Comparison of ENCODE assay signal across 17 cellular contexts in the genomic region with DNA sequence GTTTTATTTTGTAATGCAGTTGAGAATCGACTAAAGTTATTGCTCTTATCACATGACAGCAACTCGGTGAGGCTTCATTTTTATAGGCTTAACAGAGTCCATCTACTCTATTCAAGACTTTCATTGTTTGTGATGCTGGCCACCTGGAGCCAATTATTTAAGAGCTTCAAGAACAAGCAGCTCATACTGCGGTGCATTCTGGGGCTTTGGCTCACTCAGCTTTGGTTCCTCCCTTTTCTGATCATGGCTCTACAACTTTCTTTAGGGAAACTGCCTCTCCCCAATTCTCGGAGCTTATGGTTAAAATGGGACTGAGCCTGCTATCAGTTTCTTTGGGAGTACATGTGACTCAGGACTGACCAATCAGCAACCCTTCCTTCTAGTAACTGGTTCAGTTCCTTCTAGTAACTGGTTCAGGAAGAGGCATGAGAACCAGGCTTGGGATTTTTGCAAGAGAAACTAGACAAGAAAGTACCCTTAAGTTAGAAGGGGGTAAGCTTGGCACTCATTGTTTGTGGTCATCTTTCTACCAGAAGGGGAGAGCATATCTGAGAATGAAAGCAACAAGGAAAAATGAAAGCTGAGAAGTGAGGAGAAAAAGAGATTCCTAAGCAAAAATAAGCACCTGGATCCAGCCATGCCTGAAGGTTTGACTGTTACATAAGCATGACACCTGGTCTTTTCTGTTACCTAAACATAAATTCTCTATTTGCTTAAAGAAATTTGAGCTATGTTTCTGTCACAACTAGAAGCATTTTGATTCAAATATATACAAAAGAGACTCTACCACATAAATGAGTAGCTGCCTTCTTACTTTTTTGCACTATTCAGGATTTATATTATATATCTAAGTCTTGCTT. TPM values are rescaled to one million over a fixed set of nuclear protein-coding genes. Genes with fewer than 3 reads are reported as not detected.
DNase-seq lines count a peak whose midpoint lies in the region; ATAC-seq and TF ChIP-seq lines count a peak whose summit lies in the region.
"Had no signal": no experiment of that assay in that cellular context is flagged by ENCODE, and none has a peak within 500 bp of the region (broad histone marks: within the 10 kb centered on the region; RNA-seq: fewer than 3 reads in every experiment).

No MANE protein-coding gene starts in this region.

- no peaks in the 10 kb centered on the region for H3K27me3 Mint-ChIP-seq in natural killer cell treated with Interleukin-12 subunit alpha and Interleukin-12 subunit beta and Interleukin-15 and Interleukin-18, amount 100 ng/mL, for 72 hours
- H3K27me3 Mint-ChIP-seq in natural killer cell (ENCODE audit: low read depth in 2 of 2), result no peaks in the 10 kb centered on the region

- peak overlapping the region; percentile 21 for H3K4me3 Mint-ChIP-seq in natural killer cell treated with Interleukin-12 subunit alpha and Interleukin-12 subunit beta and Interleukin-15 and Interleukin-18, amount 100 ng/mL, for 72 hours
- no peak overlapping the region for H3K4me3 Mint-ChIP-seq in natural killer cell
- H3K4me3 Mint-ChIP-seq: activated CD8-positive, alpha-beta T cell treated with anti-CD3 and anti-CD28 coated beads, Interleukin-2, amount 10 ng/mL, durations not matched to agents 7 days and 5 days had no signal

- no peak for ATAC-seq in natural killer cell treated with Interleukin-12 subunit alpha and Interleukin-12 subunit beta and Interleukin-15 and Interleukin-18, amount 100 ng/mL, for 72 hours
- ATAC-seq in natural killer cell (no peak), HG02759 (IDR thresholded peaks at IDR 0.05; ENCODE audit: unreplicated experiment) (no peak), GM18517 (IDR thresholded peaks at IDR 0.05; ENCODE audit: unreplicated experiment) (no peak)
- ATAC-seq: activated CD8-positive, alpha-beta T cell treated with anti-CD3 and anti-CD28 coated beads, Interleukin-2, amount 10 ng/mL, durations not matched to agents 7 days and 5 days; activated T-cell treated with anti-CD3 and anti-CD28 coated beads, Interleukin-2, amount 50 U/mL, for 72 hours had no signal

- intact Hi-C loops in natural killer cell (cut with micrococcal nuclease), result no loop called here

- no peaks in the 10 kb centered on the region for H3K36me3 Mint-ChIP-seq in natural killer cell treated with Interleukin-12 subunit alpha and Interleukin-12 subunit beta and Interleukin-15 and Interleukin-18, amount 100 ng/mL, for 72 hours
- H3K36me3 Mint-ChIP-seq in natural killer cell, result no peaks in the 10 kb centered on the region

- peak overlapping the region; percentile 9 to 23 for H3K27ac Mint-ChIP-seq in natural killer cell treated with Interleukin-12 subunit alpha and Interleukin-12 subunit beta and Interleukin-15 and Interleukin-18, amount 100 ng/mL, for 72 hours
- no peak overlapping the region for H3K27ac Mint-ChIP-seq in natural killer cell
- H3K27ac Mint-ChIP-seq: activated CD8-positive, alpha-beta T cell treated with anti-CD3 and anti-CD28 coated beads, Interleukin-2, amount 10 ng/mL, durations not matched to agents 7 days and 5 days; activated T-cell treated with anti-CD3 and anti-CD28 coated beads, Interleukin-2, amount 50 U/mL, for 72 hours had no signal

- DNase-seq in natural killer cell treated with Interleukin-12 subunit alpha and Interleukin-12 subunit beta and Interleukin-15 and Interleukin-18, amount 100 ng/mL, for 72 hours (ENCODE audit: low spot score), result no peak
- DNase-seq in natural killer cell, result no peak
- peak; percentile 38 for DNase-seq in NCI-H69 (lab: John Stamatoyannopoulos, UW)
- peak; percentile 37 for DNase-seq in fibroblast of mammary gland (ENCODE audit: low read depth)
- DNase-seq in stimulated activated CD4-positive, alpha-beta T cell treated with anti-CD3 and anti-CD28 coated beads, Interleukin-12 subunit alpha, Interleukin-12 subunit beta, amount 100 ng/mL, for 4 hours, result no peak
- no peak for DNase-seq in NK-92 treated with Interleukin-12 subunit alpha and Interleukin-12 subunit beta, amount 100 ng/mL, for 24 hours (lab: John Stamatoyannopoulos, UW)
- DNase-seq: activated CD8-positive, alpha-beta T cell treated with anti-CD3 and anti-CD28 coated beads, Interleukin-2, amount 10 ng/mL, durations not matched to agents 7 days and 5 days; activated T-cell treated with anti-CD3 and anti-CD28 coated beads, Interleukin-2, amount 50 U/mL, for 72 hours; AML-193; esophagus squamous epithelium; HCEC 1CT; NCI-H2171; stimulated activated CD4-positive, alpha-beta T cell treated with anti-CD3 and anti-CD28 coated beads, Interleukin-4, amount 100 ng/mL, for 24 hours; stimulated activated CD8-positive, alpha-beta memory T cell treated with anti-CD3 and anti-CD28 coated beads, Interleukin-4, amount 100 ng/mL, for 48 hours had no signal

- H3K4me1 Mint-ChIP-seq in natural killer cell treated with Interleukin-12 subunit alpha and Interleukin-12 subunit beta and Interleukin-15 and Interleukin-18, amount 100 ng/mL, for 72 hours (ENCODE audit: low read depth in 2 of 2), result peaks cover 23 to 37% of the 10 kb centered on the region in 2 donors
- peaks cover 28 to 31% of the 10 kb centered on the region in 2 donors for H3K4me1 Mint-ChIP-seq in natural killer cell

- H3K4me3 ChIP-seq in fibroblast of mammary gland (ENCODE audit: control insufficient read depth, low read depth, low read length), result no peak overlapping the region
- H3K4me3 ChIP-seq: esophagus squamous epithelium, SK-N-MC had no signal

- H3K9me3 Mint-ChIP-seq in natural killer cell treated with Interleukin-12 subunit alpha and Interleukin-12 subunit beta and Interleukin-15 and Interleukin-18, amount 100 ng/mL, for 72 hours, result no peaks in the 10 kb centered on the region
- H3K9me3 Mint-ChIP-seq in natural killer cell, result no peaks in the 10 kb centered on the region

- no peak for TF ChIP-seq CTCF in natural killer cell (IDR thresholded peaks at IDR 0.05)
- no peak for TF ChIP-seq CTCF in fibroblast of mammary gland (conservative IDR thresholded peaks at IDR 0.05; ENCODE audit: control insufficient read depth, insufficient read depth, low read depth, low read length)

RNA-seq across cellular contexts. Expression of gene ARHGEF3, which starts 24.1 kb away (rescaled TPM):
- total RNA-seq in natural killer cell treated with Interleukin-12 subunit alpha and Interleukin-12 subunit beta and Interleukin-15 and Interleukin-18, amount 100 ng/mL, for 72 hours, result 100 to 1,000 TPM in 1 of 2 donors, 10 to 100 TPM in 1; 42.9 to 102 TPM
- total RNA-seq in natural killer cell, result 100 to 1,000 TPM; 112 to 211 (median 135) TPM

Comparison
In these comparisons a context has a peak if more than half of its experiments do, and no peak if none do; other contexts are left out.
1. H3K27ac Mint-ChIP-seq: peak in natural killer cell treated with Interleukin-12 subunit alpha and Interleukin-12 subunit beta and Interleukin-15 and Interleukin-18, amount 100 ng/mL, for 72 hours (2 of 2); none in natural killer cell (0 of 2).
2. DNase-seq: peak in NCI-H69 (single experiment) and fibroblast of mammary gland (single experiment); none in natural killer cell treated with Interleukin-12 subunit alpha and Interleukin-12 subunit beta and Interleukin-15 and Interleukin-18, amount 100 ng/mL, for 72 hours (single experiment), natural killer cell (single experiment), stimulated activated CD4-positive, alpha-beta T cell treated with anti-CD3 and anti-CD28 coated beads, Interleukin-12 subunit alpha, Interleukin-12 subunit beta, amount 100 ng/mL, for 4 hours (single experiment) and NK-92 treated with Interleukin-12 subunit alpha and Interleukin-12 subunit beta, amount 100 ng/mL, for 24 hours (single experiment).